27 cellular contexts compared by ENCODE assay signal in genomic region chr19:18794692-18795091, GRCh38. TPM values are rescaled to one million over a fixed set of nuclear protein-coding genes. Genes with fewer than 3 reads are reported as not detected.
"Had no signal": no experiment of that assay in that cellular context is flagged by ENCODE, and none has a peak within 500 bp of the region (broad histone marks: within the 10 kb centered on the region; RNA-seq: fewer than 3 reads in every experiment).

No MANE protein-coding gene starts in this region.

- FAIRE-seq: islet of Langerhans, kidney, urothelium cell line had no signal

- ATAC-seq: left colon, natural killer cell had no signal

- H3K9me3 ChIP-seq: left lung, lower lobe of right lung, neutrophil, ovary, right atrium auricular region, spleen, suprapubic skin, thoracic aorta, tibial artery, upper lobe of right lung had no signal

- H3K27ac ChIP-seq: left lung, lower lobe of right lung, neural progenitor cell, neutrophil, ovary, spleen, suprapubic skin, thoracic aorta, upper lobe of right lung had no signal

- H3K9ac ChIP-seq: neural progenitor cell had no signal

- DNase-seq: immature natural killer cell; kidney; left colon; left lung; lower lobe of right lung; mammary epithelial cell; mesenchymal stem cell; naive B cell; natural killer cell; nephron progenitor cell; occipital lobe; ovary; spleen; stimulated activated CD4-positive, alpha-beta T cell treated with anti-CD3 and anti-CD28 coated beads, Interleukin-4, amount 100 ng/mL, for 24 hours; stimulated activated naive CD4-positive, alpha-beta T cell; tibial artery; trophoblast cell; upper lobe of right lung had no signal

- H3K4me3 ChIP-seq: left lung, lower lobe of right lung, neural progenitor cell, ovary, right atrium auricular region, skin epidermis, spleen, suprapubic skin, thoracic aorta, tibial artery, upper lobe of right lung had no signal

- H2AFZ ChIP-seq: neural progenitor cell had no signal

- H3K4me2 ChIP-seq: neural progenitor cell had no signal

- H3K36me3 ChIP-seq: left lung, lower lobe of right lung, neural progenitor cell, neutrophil, ovary, right atrium auricular region, spleen, suprapubic skin, thoracic aorta, tibial artery, upper lobe of right lung had no signal

RNA-seq across cellular contexts. Expression of gene COMP, which starts 3.6 kb away (rescaled TPM):
- total RNA-seq: left colon, natural killer cell, occipital lobe, pulmonary artery endothelial cell, spleen had no signal
- polyA plus RNA-seq: immature natural killer cell, mammary epithelial cell had no signal
